9 cellular contexts compared by ENCODE assay signal in the genomic region with DNA sequence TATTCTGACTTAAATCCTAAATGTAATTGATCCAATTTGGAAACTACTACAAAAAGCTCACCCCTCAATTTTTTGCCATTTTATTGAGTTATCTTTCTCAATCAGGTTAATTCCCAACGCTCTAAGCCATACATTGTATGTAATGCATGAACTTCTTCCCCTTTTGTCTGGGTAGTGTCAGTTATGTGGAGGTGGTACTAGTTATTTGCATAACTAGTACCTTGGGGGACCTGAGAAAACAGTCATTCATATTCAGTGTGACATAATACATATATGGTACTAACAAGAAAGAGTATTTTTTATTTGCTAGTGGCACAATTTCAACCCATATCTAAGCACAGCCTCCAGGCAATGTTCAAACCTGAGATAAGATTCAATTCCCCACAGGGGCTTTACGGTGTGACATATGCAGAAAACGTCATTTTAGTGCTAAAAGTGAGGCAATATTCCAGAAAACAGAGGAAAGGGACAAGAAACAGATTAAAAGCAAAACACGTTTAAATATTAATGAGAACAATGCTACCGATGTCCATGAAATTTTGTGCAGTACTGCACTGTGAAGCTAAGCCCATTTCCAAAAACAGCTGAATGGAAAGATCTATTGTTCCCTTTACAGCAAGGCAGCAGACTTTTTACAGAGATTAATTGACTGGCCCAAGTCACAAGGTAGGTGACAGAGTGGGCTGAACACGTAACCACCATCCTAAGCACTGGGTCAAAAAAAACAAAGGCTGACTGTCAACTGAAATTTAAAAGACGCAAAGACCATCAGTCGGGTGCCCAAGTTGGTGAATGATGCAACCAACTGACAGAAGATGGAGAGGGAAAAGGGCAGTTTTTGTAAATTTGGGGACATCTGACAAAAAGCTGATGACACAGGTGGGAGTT. TPM values are rescaled to one million over a fixed set of nuclear protein-coding genes. Genes with fewer than 3 reads are reported as not detected.
DNase-seq lines count a peak whose midpoint lies in the region; ATAC-seq and TF ChIP-seq lines count a peak whose summit lies in the region.
"Had no signal": no experiment of that assay in that cellular context is flagged by ENCODE, and none has a peak within 500 bp of the region (broad histone marks: within the 10 kb centered on the region; RNA-seq: fewer than 3 reads in every experiment).

No MANE protein-coding gene starts in this region.

- H3K4me3 Mint-ChIP-seq in activated CD4-positive, alpha-beta memory T cell treated with anti-CD3 and anti-CD28 coated beads for 36 hours = peak overlapping the region; percentile 84
- H3K4me3 Mint-ChIP-seq in immature natural killer cell = peak overlapping the region; percentile 84 to 93 (median 89)

- no peak for DNase-seq in AG04449 (ENCODE audit: low read depth, low spot score)
- no peak for DNase-seq in HEK293T (ENCODE audit: extremely low spot score)
- no peak for DNase-seq in activated CD4-positive, alpha-beta memory T cell treated with anti-CD3 and anti-CD28 coated beads for 36 hours
- DNase-seq in immature natural killer cell = no peak
- DNase-seq in NOMO-1 treated with dmso at 0.1 percent for 144 hours (lab: John Stamatoyannopoulos, UW; ENCODE audit: unreplicated experiment) = no peak
- no peak for DNase-seq in D341Med (ENCODE audit: low spot score)
- no peak for DNase-seq in SKM-1 treated with dmso at 0.1 percent for 144 hours (lab: John Stamatoyannopoulos, UW; ENCODE audit: unreplicated experiment)

- H3K4me3 ChIP-seq in AG04449 (ENCODE audit: low read depth, low read length) = peak overlapping the region; percentile 75

- ATAC-seq in HG03139 (IDR thresholded peaks at IDR 0.05; ENCODE audit: unreplicated experiment) = no peak

- intact Hi-C loops in activated CD4-positive, alpha-beta memory T cell treated with anti-CD3 and anti-CD28 coated beads for 36 hours (cut with micrococcal nuclease) = loop anchor here (5.0 kb wide), 1 partner anchor 42 kb away; the partner anchor contains the start of gene RIPPLY3

- peak overlapping the region; percentile 82 for H3K27ac Mint-ChIP-seq in activated CD4-positive, alpha-beta memory T cell treated with anti-CD3 and anti-CD28 coated beads for 36 hours
- peak overlapping the region; percentile 87 to 97 (median 93) for H3K27ac Mint-ChIP-seq in immature natural killer cell

- peaks cover 10% of the 10 kb centered on the region for H3K36me3 Mint-ChIP-seq in activated CD4-positive, alpha-beta memory T cell treated with anti-CD3 and anti-CD28 coated beads for 36 hours
- H3K36me3 Mint-ChIP-seq in immature natural killer cell = peaks cover 8 to 12% (median 9%) of the 10 kb centered on the region in 3 donors

- POLR2A ChIA-PET in AG04449 (lab: Yijun Ruan, JAX) = interaction anchor here (1.5 kb wide), 1 partner anchor 14 kb away, joined by 4 read pairs; no protein-coding TSS in a partner anchor
- POLR2A ChIA-PET in HEK293T (lab: Yijun Ruan, JAX) = interaction anchor here (0.8 to 1.0 kb wide), 3 partner anchors 14 to 42 kb away, joined by 3 to 4 read pairs (median 3); partner anchors contain the start of gene RIPPLY3
- POLR2A ChIA-PET in activated CD4-positive, alpha-beta memory T cell treated with anti-CD3 and anti-CD28 coated beads for 36 hours (lab: Charles Lee) = interaction anchor here (0.6 to 2.0 kb wide), 7 partner anchors 10 to 589 kb away, joined by 3 to 8 read pairs (median 3); no protein-coding TSS in a partner anchor

- no peaks in the 10 kb centered on the region for H3K9me3 Mint-ChIP-seq in activated CD4-positive, alpha-beta memory T cell treated with anti-CD3 and anti-CD28 coated beads for 36 hours
- H3K9me3 Mint-ChIP-seq in immature natural killer cell = no peaks in the 10 kb centered on the region

- CTCF ChIA-PET in AG04449 (lab: Yijun Ruan, JAX) (interaction anchor here (0.7 to 5.7 kb wide), 9 partner anchors 10 to 460 kb away, joined by 3 to 59 read pairs (median 5); no protein-coding TSS in a partner anchor), HEK293T (lab: Yijun Ruan, JAX) (interaction anchor here (0.7 to 1.5 kb wide), 5 partner anchors 15 to 534 kb away, joined by 3 to 6 read pairs (median 3); no protein-coding TSS in a partner anchor)
- CTCF ChIA-PET in activated CD4-positive, alpha-beta memory T cell treated with anti-CD3 and anti-CD28 coated beads for 36 hours (lab: Charles Lee) = interaction anchor here (0.6 to 4.2 kb wide), 16 partner anchors 10 to 599 kb away, joined by 3 to 51 read pairs (median 4); partner anchors contain the start of gene RIPPLY3

- TF ChIP-seq CTCF in AG04449 (IDR thresholded peaks at IDR 0.05; ENCODE audit: insufficient read depth, low read length, missing control alignments) = no peak

- H3K27me3 Mint-ChIP-seq in activated CD4-positive, alpha-beta memory T cell treated with anti-CD3 and anti-CD28 coated beads for 36 hours = no peaks in the 10 kb centered on the region
- H3K27me3 Mint-ChIP-seq in immature natural killer cell (ENCODE audit: low read depth in 3 of 3) = peaks cover 6 to 12% (median 7%) of the 10 kb centered on the region in 3 donors

- H3K4me1 Mint-ChIP-seq in activated CD4-positive, alpha-beta memory T cell treated with anti-CD3 and anti-CD28 coated beads for 36 hours (ENCODE audit: low read depth) = peaks cover 12% of the 10 kb centered on the region
- peaks cover 17 to 18% of the 10 kb centered on the region in 2 donors for H3K4me1 Mint-ChIP-seq in immature natural killer cell

TF ChIP-seq in HEK293T, 16 proteins besides CTCF, POLR2A, EP300 and RAD21:
- TF ChIP-seq, protein P1, sequence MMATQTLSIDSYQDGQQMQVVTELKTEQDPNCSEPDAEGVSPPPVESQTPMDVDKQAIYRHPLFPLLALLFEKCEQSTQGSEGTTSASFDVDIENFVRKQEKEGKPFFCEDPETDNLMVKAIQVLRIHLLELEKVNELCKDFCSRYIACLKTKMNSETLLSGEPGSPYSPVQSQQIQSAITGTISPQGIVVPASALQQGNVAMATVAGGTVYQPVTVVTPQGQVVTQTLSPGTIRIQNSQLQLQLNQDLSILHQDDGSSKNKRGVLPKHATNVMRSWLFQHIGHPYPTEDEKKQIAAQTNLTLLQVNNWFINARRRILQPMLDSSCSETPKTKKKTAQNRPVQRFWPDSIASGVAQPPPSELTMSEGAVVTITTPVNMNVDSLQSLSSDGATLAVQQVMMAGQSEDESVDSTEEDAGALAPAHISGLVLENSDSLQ (IDR thresholded peaks at IDR 0.05) = peak; percentile 37; the same call in 1 of the 2 replicates
- TF ChIP-seq FOXK2 (IDR thresholded peaks at IDR 0.05) = no peak

RNA-seq across cellular contexts. Expression of gene HLCS, which starts 1.4 kb away (rescaled TPM):
- total RNA-seq in activated CD4-positive, alpha-beta memory T cell treated with anti-CD3 and anti-CD28 coated beads for 36 hours = 10 to 100 TPM; 12.7 to 17.5 TPM
- 10 to 100 TPM; 12.6 to 15.7 (median 15.5) TPM for polyA plus RNA-seq in immature natural killer cell

RNA-seq across cellular contexts. Expression of gene RIPPLY3, which starts 41.4 kb away (rescaled TPM):
- under 1 TPM; 0.26 to 0.27 TPM for total RNA-seq in activated CD4-positive, alpha-beta memory T cell treated with anti-CD3 and anti-CD28 coated beads for 36 hours
- polyA plus RNA-seq in immature natural killer cell = not detected
- total RNA-seq: urinary bladder had no signal
